Comparison of ENCODE assay signal across 14 cellular contexts in the genomic region with DNA sequence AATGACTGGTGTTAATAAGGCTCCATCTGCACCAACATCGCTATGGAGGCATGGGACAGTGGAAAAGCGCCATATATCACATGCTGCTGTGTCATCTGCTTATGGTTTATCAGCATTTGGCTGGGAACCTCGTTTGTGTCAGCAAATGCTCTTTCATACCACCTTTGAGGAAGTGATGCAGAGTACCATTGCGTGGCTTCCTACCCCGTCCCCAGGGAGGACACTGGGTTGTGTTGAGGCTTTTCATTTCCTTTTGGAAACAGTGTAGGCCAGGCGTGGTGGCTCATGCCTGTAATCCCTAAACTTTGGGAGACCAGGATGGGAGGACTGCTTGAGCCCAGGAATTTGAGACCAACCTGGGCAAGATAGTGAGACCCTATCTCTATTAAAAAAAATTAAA. TPM values are rescaled to one million over a fixed set of nuclear protein-coding genes. Genes with fewer than 3 reads are reported as not detected.
A peak's percentile ranks its signal among the peaks of the same experiment; 100 is the strongest.
DNase-seq lines count a peak whose midpoint lies in the region; ATAC-seq and TF ChIP-seq lines count a peak whose summit lies in the region.
"Had no signal": no experiment of that assay in that cellular context is flagged by ENCODE, and none has a peak within 500 bp of the region (broad histone marks: within the 10 kb centered on the region; RNA-seq: fewer than 3 reads in every experiment).

No MANE protein-coding gene starts in this region.

- no peak overlapping the region for H2BK120ac ChIP-seq in mesenchymal stem cell (ENCODE audit: low read depth, low read length)

- no peak overlapping the region for H2BK5ac ChIP-seq in mesenchymal stem cell (ENCODE audit: low read depth, low read length, poor library complexity, severe bottlenecking)

- H3K18ac ChIP-seq in mesenchymal stem cell (ENCODE audit: low read depth in 1 of 2, low read length in 2 of 2): no peak overlapping the region

- H2AK5ac ChIP-seq in mesenchymal stem cell (ENCODE audit: low read length, severe bottlenecking): no peak overlapping the region

- no peak overlapping the region for H3K4ac ChIP-seq in mesenchymal stem cell (ENCODE audit: low read depth in 1 of 2, low read length in 2 of 2)

- no peaks in the 10 kb centered on the region for H3K9me3 ChIP-seq in mesenchymal stem cell (ENCODE audit: control insufficient read depth, low read length)

- no peak overlapping the region for H3K4me3 ChIP-seq in mesenchymal stem cell (ENCODE audit: insufficient read depth in 1 of 2, low read depth in 1 of 2, low read length in 2 of 2)

- peaks cover 0 to 3% of the 10 kb centered on the region in 2 experiments for H3K36me3 ChIP-seq in mesenchymal stem cell (ENCODE audit: control insufficient read depth in 1 of 2, insufficient read depth in 2 of 2, low read depth in 1 of 2, low read length in 2 of 2)

- intact Hi-C loops in CD14-positive monocyte (cut with micrococcal nuclease): loop anchor here (2.0 to 5.0 kb wide), 2 partner anchors 95 to 97 kb away; no protein-coding TSS in a partner anchor
- intact Hi-C loops in left ventricle myocardium superior (cut with micrococcal nuclease): no loop called here

- H3K27ac Mint-ChIP-seq in CD14-positive monocyte: peak overlapping the region in 1 of 7 donors; percentile 42
- H3K27ac Mint-ChIP-seq: WTC11 had no signal

- 78% methylated on average over 6 of the region's 6 CpGs for WGBS in mesenchymal stem cell

- H3K9me3 Mint-ChIP-seq in CD14-positive monocyte: no peaks in the 10 kb centered on the region
- H3K9me3 Mint-ChIP-seq: activated naive CD4-positive, alpha-beta T cell treated with anti-CD3 and anti-CD28 coated beads, Interleukin-2, amount 10 ng/mL, durations not matched to agents 7 days and 5 days; WTC11 had no signal

- H3K27ac ChIP-seq in mesenchymal stem cell (ENCODE audit: low read length, poor library complexity, severe bottlenecking): no peak overlapping the region

- no peak for TF ChIP-seq CTCF in CD14-positive monocyte (IDR thresholded peaks at IDR 0.05)

- H3K4me3 Mint-ChIP-seq in CD14-positive monocyte: no peak overlapping the region
- H3K4me3 Mint-ChIP-seq: activated naive CD4-positive, alpha-beta T cell treated with anti-CD3 and anti-CD28 coated beads, Interleukin-2, amount 10 ng/mL, durations not matched to agents 7 days and 5 days; WTC11 had no signal

- no peak overlapping the region for H3K9ac ChIP-seq in mesenchymal stem cell (ENCODE audit: low read length)

- H3K23ac ChIP-seq in mesenchymal stem cell (ENCODE audit: low read length in 2 of 2): no peak overlapping the region

- peaks cover 4 to 5% of the 10 kb centered on the region in 2 donors for H3K36me3 Mint-ChIP-seq in CD14-positive monocyte
- H3K36me3 Mint-ChIP-seq: activated naive CD4-positive, alpha-beta T cell treated with anti-CD3 and anti-CD28 coated beads, Interleukin-2, amount 10 ng/mL, durations not matched to agents 7 days and 5 days; WTC11 had no signal

- peaks cover 14% of the 10 kb centered on the region for H3K4me1 ChIP-seq in mesenchymal stem cell (ENCODE audit: control insufficient read depth, insufficient read depth, low read depth, low read length)

- no peak overlapping the region for H2BK15ac ChIP-seq in mesenchymal stem cell (ENCODE audit: low read depth, poor library complexity, severe bottlenecking)

- ATAC-seq in GM21529 (IDR thresholded peaks at IDR 0.05; ENCODE audit: unreplicated experiment) (peak; percentile 43), left ventricle myocardium superior (no peak), HG03025 (IDR thresholded peaks at IDR 0.05; ENCODE audit: low FRiP score, unreplicated experiment) (no peak), GM18858 (IDR thresholded peaks at IDR 0.05; ENCODE audit: unreplicated experiment) (no peak)
- ATAC-seq: WTC11 had no signal

- peaks cover 22% of the 10 kb centered on the region for H3K4me1 Mint-ChIP-seq in CD14-positive monocyte

- no peak overlapping the region for H2BK12ac ChIP-seq in mesenchymal stem cell (ENCODE audit: low read length in 2 of 2)

- no peak overlapping the region for H3K14ac ChIP-seq in mesenchymal stem cell (ENCODE audit: low read length in 2 of 2)

- H2AFZ ChIP-seq in mesenchymal stem cell (ENCODE audit: low read depth, low read length): no peak overlapping the region

- no peaks in the 10 kb centered on the region for H3K79me1 ChIP-seq in mesenchymal stem cell (replicated peaks; ENCODE audit: low read length, poor library complexity, severe bottlenecking)

- H4K91ac ChIP-seq in mesenchymal stem cell (ENCODE audit: low read length): no peak overlapping the region

- DNase-seq in CD14-positive monocyte (ENCODE audit: low spot score): peak; percentile 65
- peak; percentile 73 for DNase-seq in OCI-M1 (lab: John Stamatoyannopoulos, UW)
- peak; percentile 37 for DNase-seq in left ventricle myocardium superior
- no peak for DNase-seq in NCI-H69 (lab: John Stamatoyannopoulos, UW)
- no peak for DNase-seq in mesenchymal stem cell
- DNase-seq: activated naive CD4-positive, alpha-beta T cell treated with anti-CD3 and anti-CD28 coated beads, Interleukin-2, amount 10 ng/mL, durations not matched to agents 7 days and 5 days; GOT3; NCI-H187; stimulated activated CD4-positive, alpha-beta T cell treated with anti-CD3 and anti-CD28 coated beads, Interleukin-12 subunit alpha, Interleukin-12 subunit beta, amount 100 ng/mL, for 4 hours; stimulated activated naive CD4-positive, alpha-beta T cell had no signal

- H3K27me3 Mint-ChIP-seq in CD14-positive monocyte (ENCODE audit: low read depth in 3 of 3): peaks cover 0 to 6% (median 4%) of the 10 kb centered on the region in 3 donors

- H3K27me3 ChIP-seq in mesenchymal stem cell (ENCODE audit: control insufficient read depth in 1 of 2, insufficient read depth in 1 of 2, low read length in 2 of 2): no peaks in the 10 kb centered on the region

- H4K8ac ChIP-seq in mesenchymal stem cell (ENCODE audit: low read length): no peak overlapping the region

- H3K4me2 ChIP-seq in mesenchymal stem cell (ENCODE audit: low read length, poor library complexity, severe bottlenecking): no peak overlapping the region

RNA-seq across cellular contexts. Expression of gene TACR2, which starts 6.8 kb away (rescaled TPM):
- polyA plus RNA-seq in CD14-positive monocyte: under 1 TPM; 0.20 to 0.23 TPM
- total RNA-seq in left ventricle myocardium superior: not detected
- not detected for polyA plus RNA-seq in mesenchymal stem cell (2013, experiment 1 of 2)
- 0.01 TPM for polyA plus RNA-seq in mesenchymal stem cell (2013, experiment 2 of 2)

RNA-seq across cellular contexts. Expression of gene TSPAN15, which starts 41.3 kb away (rescaled TPM):
- polyA plus RNA-seq in CD14-positive monocyte: under 1 TPM in 1 of 2 donors, not detected in 1; 0.22 TPM
- 8.3 TPM for total RNA-seq in left ventricle myocardium superior
- polyA plus RNA-seq in mesenchymal stem cell (2013, experiment 1 of 2): 19.6 TPM
- polyA plus RNA-seq in mesenchymal stem cell (2013, experiment 2 of 2): 19.5 TPM

Comparison
In these comparisons a context has a peak if more than half of its experiments do, and no peak if none do; other contexts are left out.
1. DNase-seq: peak in CD14-positive monocyte (single experiment), OCI-M1 (single experiment) and left ventricle myocardium superior (single experiment); none in NCI-H69 (single experiment) and mesenchymal stem cell (single experiment).